ENCODE assay signal across 5 cellular contexts in genomic region chr2:18061717-18062116, GRCh38.
"Had no signal": no experiment of that assay in that cellular context is flagged by ENCODE, and none has a peak within 500 bp of the region (broad histone marks: within the 10 kb centered on the region; RNA-seq: fewer than 3 reads in every experiment).

No MANE protein-coding gene starts in this region.

- H3K9ac ChIP-seq: GM23248 had no signal

- DNase-seq: GM23248, H9, HCEC 1CT, IMR-90 had no signal

- H3K27ac ChIP-seq: GM23248 had no signal

- ATAC-seq: K562 had no signal

- H2AFZ ChIP-seq: GM23248 had no signal

- H3K4me1 Mint-ChIP-seq: H9 had no signal

- H3K27ac Mint-ChIP-seq: H9 had no signal

- H3K4me3 ChIP-seq: GM23248, K562 had no signal

- H3K4me3 Mint-ChIP-seq: H9 had no signal

- H3K9me3 Mint-ChIP-seq: H9 had no signal
